Comparison of ENCODE assay signal across 16 cellular contexts in the genomic region with DNA sequence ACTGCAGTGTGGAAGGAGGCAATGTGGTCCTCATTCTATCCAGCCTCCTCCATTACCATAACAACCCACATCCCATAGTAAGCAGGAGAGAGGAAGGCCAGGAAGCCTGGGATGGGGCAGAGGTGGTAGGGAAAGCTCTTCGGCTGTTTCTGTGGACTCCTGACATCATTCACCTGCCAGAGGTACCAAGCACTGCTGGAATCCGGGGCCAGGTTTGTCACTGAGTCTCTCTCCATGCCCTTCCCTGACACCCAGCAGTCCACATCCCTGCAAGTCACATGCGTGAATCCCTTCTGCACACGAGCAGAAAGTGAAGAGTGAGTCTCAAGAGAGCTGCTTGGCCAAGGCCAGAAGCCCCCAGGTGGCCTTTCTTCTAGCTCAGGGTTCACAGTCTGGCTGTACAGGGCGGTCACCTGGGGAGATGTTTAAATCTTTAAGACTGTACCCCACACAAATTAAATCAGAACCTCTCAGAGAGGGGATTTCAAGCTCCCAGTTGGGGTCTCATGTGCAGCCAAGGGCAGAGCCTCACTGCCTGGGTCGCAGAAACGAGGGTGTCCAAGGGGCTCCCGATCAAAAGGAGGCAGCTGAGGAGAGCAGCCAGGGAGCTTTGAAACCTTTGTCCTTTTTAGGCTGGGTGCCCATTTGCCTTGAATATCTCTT.
DNase-seq lines count a peak whose midpoint lies in the region; ATAC-seq and TF ChIP-seq lines count a peak whose summit lies in the region.
"Had no signal": no experiment of that assay in that cellular context is flagged by ENCODE, and none has a peak within 500 bp of the region (broad histone marks: within the 10 kb centered on the region; RNA-seq: fewer than 3 reads in every experiment).

No MANE protein-coding gene starts in this region.

- peaks cover 0 to 14% (median 2%) of the 10 kb centered on the region in 4 donors for H3K4me1 ChIP-seq in esophagus muscularis mucosa
- H3K4me1 ChIP-seq in mucosa of rectum (ENCODE audit: control insufficient read depth in 2 of 2, insufficient read depth in 2 of 2, low read length in 2 of 2): peaks cover 9 to 51% of the 10 kb centered on the region in 2 donors
- peaks cover 0 to 52% (median 24%) of the 10 kb centered on the region in 4 donors for H3K4me1 ChIP-seq in transverse colon
- H3K4me1 ChIP-seq: HAP-1 had no signal

- H3K27ac ChIP-seq in esophagus muscularis mucosa (replicated peaks in 1 of 4): no peak overlapping the region
- H3K27ac ChIP-seq in mucosa of rectum (ENCODE audit: low read depth in 2 of 2, low read length in 2 of 2): peak overlapping the region; percentile 49 to 71
- peak overlapping the region; percentile 57 to 73 (median 61) for H3K27ac ChIP-seq in transverse colon

- H3K36me3 Mint-ChIP-seq in WTC11 (peaks cover 14% of the 10 kb centered on the region), glutamatergic neuron (ENCODE audit: unreplicated experiment) (no peaks in the 10 kb centered on the region)
- H3K36me3 Mint-ChIP-seq in activated naive CD8-positive, alpha-beta T cell treated with anti-CD3 and anti-CD28 coated beads for 36 hours: no peaks in the 10 kb centered on the region
- H3K36me3 Mint-ChIP-seq: CD8-positive, alpha-beta T cell had no signal

- H3K27me3 Mint-ChIP-seq in WTC11 (ENCODE audit: low read depth) (no peaks in the 10 kb centered on the region), glutamatergic neuron (ENCODE audit: unreplicated experiment) (no peaks in the 10 kb centered on the region)
- no peaks in the 10 kb centered on the region for H3K27me3 Mint-ChIP-seq in activated naive CD8-positive, alpha-beta T cell treated with anti-CD3 and anti-CD28 coated beads for 36 hours

- no peak for DNase-seq in WTC11 (ENCODE audit: low spot score)
- peak; percentile 64 for DNase-seq in esophagus muscularis mucosa (ENCODE audit: extremely low spot score)
- no peak for DNase-seq in transverse colon
- DNase-seq in NCI-H187 (lab: John Stamatoyannopoulos, UW): no peak
- no peak for DNase-seq in activated naive CD8-positive, alpha-beta T cell treated with anti-CD3 and anti-CD28 coated beads for 36 hours
- no peak for DNase-seq in glutamatergic neuron
- DNase-seq: ACHN; Calu3; CD8-positive, alpha-beta T cell; DMS79 treated with DMSO at 0.1 percent for 48 hours; GF-D8; IMR-90 had no signal

- H3K9me3 Mint-ChIP-seq in WTC11 (0 out of 2 replicates have a peak, but pooled peaks cover under 1% of the 10 kb centered on the region), glutamatergic neuron (ENCODE audit: unreplicated experiment) (peaks cover 1% of the 10 kb centered on the region)
- H3K9me3 Mint-ChIP-seq in activated naive CD8-positive, alpha-beta T cell treated with anti-CD3 and anti-CD28 coated beads for 36 hours: no peaks in the 10 kb centered on the region
- H3K9me3 Mint-ChIP-seq: CD8-positive, alpha-beta T cell had no signal

- ATAC-seq in WTC11 (no peak), HG02588 (IDR thresholded peaks at IDR 0.05; ENCODE audit: unreplicated experiment) (no peak)
- ATAC-seq: CD8-positive, alpha-beta T cell; K562 had no signal

- in situ Hi-C loops in transverse colon (cut with MboI; ENCODE audit: low pct_ligation_motif_present in 1 of 4, low pct_unique_long_range_greater_than_20kb in 1 of 4, low sequenced_read_pairs in 3 of 4): no loop called here

- H3K4me3 ChIP-seq in esophagus muscularis mucosa: no peak overlapping the region
- no peak overlapping the region for H3K4me3 ChIP-seq in mucosa of rectum (ENCODE audit: low read length in 2 of 2)
- no peak overlapping the region for H3K4me3 ChIP-seq in transverse colon
- H3K4me3 ChIP-seq: HAP-1, K562 had no signal

- no peak overlapping the region for H3K4me3 Mint-ChIP-seq in WTC11
- H3K4me3 Mint-ChIP-seq in activated naive CD8-positive, alpha-beta T cell treated with anti-CD3 and anti-CD28 coated beads for 36 hours: no peak overlapping the region
- no peak overlapping the region for H3K4me3 Mint-ChIP-seq in glutamatergic neuron (ENCODE audit: unreplicated experiment)
- H3K4me3 Mint-ChIP-seq: CD8-positive, alpha-beta T cell had no signal

- no peaks in the 10 kb centered on the region for H3K9me3 ChIP-seq in esophagus muscularis mucosa
- H3K9me3 ChIP-seq in mucosa of rectum (ENCODE audit: control insufficient read depth in 2 of 2, low read length in 2 of 2): no peaks in the 10 kb centered on the region
- H3K9me3 ChIP-seq in transverse colon: no peaks in the 10 kb centered on the region
- H3K9me3 ChIP-seq: HAP-1 had no signal

- H3K9ac ChIP-seq in mucosa of rectum (ENCODE audit: low read depth in 1 of 2, low read length in 2 of 2): peak overlapping the region in 1 of 2 donors; percentile 23

- TF ChIP-seq CTCF in WTC11 (IDR thresholded peaks at IDR 0.05) (no peak), esophagus muscularis mucosa (IDR thresholded peaks at IDR 0.05) (no peak), transverse colon (IDR thresholded peaks at IDR 0.05) (no peak), glutamatergic neuron (IDR thresholded peaks at IDR 0.05; ENCODE audit: partially characterized antibody, unreplicated experiment) (no peak)

- no peak for TF ChIP-seq POLR2A in esophagus muscularis mucosa (IDR thresholded peaks at IDR 0.05; ENCODE audit: low read depth)
- no peak for TF ChIP-seq POLR2A in transverse colon (IDR thresholded peaks at IDR 0.05)

- intact Hi-C loops in esophagus muscularis mucosa (cut with DNase I) (loop anchor here (10.0 kb wide), 1 partner anchor 122 kb away; no protein-coding TSS in a partner anchor), transverse colon (cut with DNase I; ENCODE audit: low total_unique reads) (loop anchor here (10.0 kb wide), 1 partner anchor 188 kb away; no protein-coding TSS in a partner anchor)

- peaks cover 0 to 100% (median 72%) of the 10 kb centered on the region in 4 donors for H3K36me3 ChIP-seq in esophagus muscularis mucosa
- no peaks in the 10 kb centered on the region for H3K36me3 ChIP-seq in mucosa of rectum (ENCODE audit: control insufficient read depth in 2 of 2, insufficient read depth in 2 of 2, low read length in 2 of 2)
- no peaks in the 10 kb centered on the region for H3K36me3 ChIP-seq in transverse colon
- H3K36me3 ChIP-seq: HAP-1 had no signal

- H3K27ac Mint-ChIP-seq in WTC11 (peak overlapping the region; percentile 34; the same call in 1 of the 2 replicates), glutamatergic neuron (ENCODE audit: unreplicated experiment) (no peak overlapping the region)
- H3K27ac Mint-ChIP-seq in activated naive CD8-positive, alpha-beta T cell treated with anti-CD3 and anti-CD28 coated beads for 36 hours: no peak overlapping the region
- H3K27ac Mint-ChIP-seq: CD8-positive, alpha-beta T cell had no signal

- 89% methylated on average over 8 of the region's 8 CpGs for WGBS in esophagus muscularis mucosa
- WGBS in transverse colon (ENCODE audit: low coverage in 1 of 2), 2 donors: 76 to 92% methylated on average over 2 to 8 of the region's 8 CpGs

- POLR2A ChIA-PET in WTC11 (lab: Charles Lee): interaction anchor here (0.6 kb wide), 1 partner anchor 107 kb away, joined by 7 read pairs; no protein-coding TSS in a partner anchor

- CTCF ChIA-PET in WTC11 (lab: Charles Lee): interaction anchor here (0.8 to 1.3 kb wide), 4 partner anchors 102 to 159 kb away, joined by 3 to 4 read pairs (median 3); no protein-coding TSS in a partner anchor

- H3K27me3 ChIP-seq in esophagus muscularis mucosa (no peaks in the 10 kb centered on the region), mucosa of rectum (ENCODE audit: control insufficient read depth in 2 of 2, insufficient read depth in 2 of 2, low read length in 2 of 2) (no peaks in the 10 kb centered on the region), transverse colon (no peaks in the 10 kb centered on the region)

- H3K4me1 Mint-ChIP-seq in WTC11: peaks cover 16% of the 10 kb centered on the region
- H3K4me1 Mint-ChIP-seq in activated naive CD8-positive, alpha-beta T cell treated with anti-CD3 and anti-CD28 coated beads for 36 hours: no peaks in the 10 kb centered on the region
- H3K4me1 Mint-ChIP-seq in glutamatergic neuron (ENCODE audit: low read depth, unreplicated experiment): peaks cover 8% of the 10 kb centered on the region

- no peak for TF ChIP-seq EP300 in esophagus muscularis mucosa (IDR thresholded peaks at IDR 0.05)
- TF ChIP-seq EP300 in transverse colon (IDR thresholded peaks at IDR 0.05; ENCODE audit: low read depth): no peak

TF ChIP-seq in WTC11, 78 proteins besides CTCF, POLR2A, EP300 and RAD21 (continues in another document):
- TF ChIP-seq CREM (CRISPR knock-in tag; IDR thresholded peaks at IDR 0.05) (no peak), MXD4 (CRISPR knock-in tag; IDR thresholded peaks at IDR 0.05; ENCODE audit: borderline replicate concordance) (no peak), ELF4 (CRISPR knock-in tag; IDR thresholded peaks at IDR 0.05; ENCODE audit: low read depth) (no peak), IRF2 (CRISPR knock-in tag; IDR thresholded peaks at IDR 0.05; ENCODE audit: borderline replicate concordance, low read depth) (no peak)
- TF ChIP-seq, protein P1, sequence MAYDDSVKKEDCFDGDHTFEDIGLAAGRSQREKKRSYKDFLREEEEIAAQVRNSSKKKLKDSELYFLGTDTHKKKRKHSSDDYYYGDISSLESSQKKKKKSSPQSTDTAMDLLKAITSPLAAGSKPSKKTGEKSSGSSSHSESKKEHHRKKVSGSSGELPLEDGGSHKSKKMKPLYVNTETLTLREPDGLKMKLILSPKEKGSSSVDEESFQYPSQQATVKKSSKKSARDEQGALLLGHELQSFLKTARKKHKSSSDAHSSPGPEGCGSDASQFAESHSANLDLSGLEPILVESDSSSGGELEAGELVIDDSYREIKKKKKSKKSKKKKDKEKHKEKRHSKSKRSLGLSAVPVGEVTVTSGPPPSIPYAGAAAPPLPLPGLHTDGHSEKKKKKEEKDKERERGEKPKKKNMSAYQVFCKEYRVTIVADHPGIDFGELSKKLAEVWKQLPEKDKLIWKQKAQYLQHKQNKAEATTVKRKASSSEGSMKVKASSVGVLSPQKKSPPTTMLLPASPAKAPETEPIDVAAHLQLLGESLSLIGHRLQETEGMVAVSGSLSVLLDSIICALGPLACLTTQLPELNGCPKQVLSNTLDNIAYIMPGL (CRISPR knock-in tag; IDR thresholded peaks at IDR 0.05): no peak

Comparison
In these comparisons a context has a peak if more than half of its experiments do, and no peak if none do; other contexts are left out.
1. H3K27ac ChIP-seq: peak in mucosa of rectum (2 of 2) and transverse colon (4 of 4); none in esophagus muscularis mucosa (0 of 4).